ENCODE assay signal across 18 cellular contexts in the genomic region with DNA sequence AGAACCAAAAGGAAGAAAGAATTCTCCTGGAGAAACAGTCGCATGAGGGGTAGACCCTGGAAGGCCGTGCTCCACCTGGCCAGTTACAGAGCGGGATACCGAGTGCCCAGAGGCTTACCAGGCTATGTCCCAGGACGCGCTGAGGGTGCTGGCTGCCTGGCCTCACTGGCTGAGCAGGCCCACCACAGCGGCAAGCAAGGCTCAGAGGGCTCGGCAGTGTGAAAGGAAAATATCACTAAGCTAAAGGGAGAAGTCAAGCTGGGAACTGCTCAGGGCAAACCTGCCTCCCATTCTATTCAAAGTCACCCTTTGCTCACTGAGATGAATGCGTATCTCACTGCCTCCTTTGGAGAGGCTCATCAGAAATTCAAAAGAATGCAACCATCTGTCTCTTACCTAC. TPM values are rescaled to one million over a fixed set of nuclear protein-coding genes. Genes with fewer than 3 reads are reported as not detected.
DNase-seq lines count a peak whose midpoint lies in the region; ATAC-seq, FAIRE-seq and TF ChIP-seq lines count a peak whose summit lies in the region.
"Had no signal": no experiment of that assay in that cellular context is flagged by ENCODE, and none has a peak within 500 bp of the region (broad histone marks: within the 10 kb centered on the region; RNA-seq: fewer than 3 reads in every experiment).

No MANE protein-coding gene starts in this region.

- no peak overlapping the region for H3K27ac ChIP-seq in heart right ventricle
- H3K27ac ChIP-seq in kidney (ENCODE audit: low read depth in 2 of 2, low read length in 2 of 2) = no peak overlapping the region

- H3K27ac Mint-ChIP-seq in WTC11 = no peak overlapping the region
- H3K27ac Mint-ChIP-seq in stimulated activated effector memory CD8-positive, alpha-beta T cell treated with anti-CD3 and anti-CD28 coated beads, Interleukin-12 subunit alpha, Interleukin-12 subunit beta, amount 100 ng/mL, for 72 hours = peak overlapping the region; percentile 41
- H3K27ac Mint-ChIP-seq: HFFc6 had no signal

- no peaks in the 10 kb centered on the region for H3K27me3 ChIP-seq in heart right ventricle

- H3K9me3 ChIP-seq in heart right ventricle (no peaks in the 10 kb centered on the region), kidney (ENCODE audit: control insufficient read depth in 1 of 2, low read length in 2 of 2) (peaks cover 0 to 5% of the 10 kb centered on the region in 2 donors)

- no peak overlapping the region for H3K4me3 ChIP-seq in heart right ventricle
- H3K4me3 ChIP-seq in kidney (ENCODE audit: low read length in 2 of 2) = no peak overlapping the region

- peak overlapping the region; percentile 45 for H3K4me3 Mint-ChIP-seq in WTC11
- H3K4me3 Mint-ChIP-seq in stimulated activated effector memory CD8-positive, alpha-beta T cell treated with anti-CD3 and anti-CD28 coated beads, Interleukin-12 subunit alpha, Interleukin-12 subunit beta, amount 100 ng/mL, for 72 hours = no peak overlapping the region
- H3K4me3 Mint-ChIP-seq: CD8-positive, alpha-beta memory T cell; HFFc6 had no signal

- WGBS in heart right ventricle, 2 donors = 86 to 89% methylated on average over 9 of the region's 9 CpGs

- ATAC-seq in Right ventricle myocardium superior (ENCODE audit: poor library complexity) (no peak), heart right ventricle (no peak), WTC11 (no peak; the same call in none of the 2 replicates)
- ATAC-seq in stimulated activated effector memory CD8-positive, alpha-beta T cell treated with anti-CD3 and anti-CD28 coated beads, Interleukin-12 subunit alpha, Interleukin-12 subunit beta, amount 100 ng/mL, for 72 hours = no peak

- POLR2A ChIA-PET in WTC11 (lab: Charles Lee) = no interaction called here

- H3K36me3 ChIP-seq in heart right ventricle = peaks cover 0 to 84% (median 10%) of the 10 kb centered on the region in 9 donors
- H3K36me3 ChIP-seq in kidney (ENCODE audit: control insufficient read depth in 1 of 2, insufficient read depth in 2 of 2, low read length in 2 of 2) = peaks cover 5 to 18% of the 10 kb centered on the region in 2 donors

- TF ChIP-seq CTCF in heart right ventricle (IDR thresholded peaks at IDR 0.05) = no peak
- no peak for TF ChIP-seq CTCF in WTC11 (IDR thresholded peaks at IDR 0.05)
- no peak for TF ChIP-seq CTCF in kidney (IDR thresholded peaks at IDR 0.05; ENCODE audit: borderline replicate concordance, extremely low read depth, insufficient read depth)
- no peak for TF ChIP-seq CTCF in D721Med (IDR thresholded peaks at IDR 0.05; ENCODE audit: insufficient read depth, missing control alignments)

- H3K36me3 Mint-ChIP-seq in WTC11 = peaks cover 35% of the 10 kb centered on the region
- peaks cover 18% of the 10 kb centered on the region for H3K36me3 Mint-ChIP-seq in stimulated activated effector memory CD8-positive, alpha-beta T cell treated with anti-CD3 and anti-CD28 coated beads, Interleukin-12 subunit alpha, Interleukin-12 subunit beta, amount 100 ng/mL, for 72 hours

- intact Hi-C loops in Right ventricle myocardium superior (cut with DNase I) (no loop called here), heart right ventricle (cut with DNase I) (no loop called here), kidney (cut with DNase I) (loop anchor here (10.0 kb wide), 1 partner anchor 60 kb away; no protein-coding TSS in a partner anchor)

- H3K4me1 Mint-ChIP-seq in WTC11 = peaks cover 32% of the 10 kb centered on the region
- H3K4me1 Mint-ChIP-seq in stimulated activated effector memory CD8-positive, alpha-beta T cell treated with anti-CD3 and anti-CD28 coated beads, Interleukin-12 subunit alpha, Interleukin-12 subunit beta, amount 100 ng/mL, for 72 hours = no peaks in the 10 kb centered on the region
- H3K4me1 Mint-ChIP-seq: CD8-positive, alpha-beta memory T cell had no signal

- peaks cover 0 to 4% (median 0%) of the 10 kb centered on the region in 9 donors for H3K4me1 ChIP-seq in heart right ventricle
- no peaks in the 10 kb centered on the region for H3K4me1 ChIP-seq in kidney (ENCODE audit: control insufficient read depth in 1 of 2, insufficient read depth in 1 of 2, low read depth in 1 of 2, low read length in 2 of 2)

- no peaks in the 10 kb centered on the region for H3K9me3 Mint-ChIP-seq in WTC11
- no peaks in the 10 kb centered on the region for H3K9me3 Mint-ChIP-seq in stimulated activated effector memory CD8-positive, alpha-beta T cell treated with anti-CD3 and anti-CD28 coated beads, Interleukin-12 subunit alpha, Interleukin-12 subunit beta, amount 100 ng/mL, for 72 hours
- H3K9me3 Mint-ChIP-seq: CD8-positive, alpha-beta memory T cell; HFFc6 had no signal

- CTCF ChIA-PET in WTC11 (lab: Charles Lee) = interaction anchor here (1.3 to 3.0 kb wide), 2 partner anchors 31 to 145 kb away, joined by 4 to 8 read pairs; no protein-coding TSS in a partner anchor

- no peak for FAIRE-seq in kidney (lab: Jason Lieb, UNC)
- FAIRE-seq in D721Med (lab: Jason Lieb, UNC) = no peak
- FAIRE-seq: A204.1 had no signal

- no peak overlapping the region for H3K9ac ChIP-seq in kidney (ENCODE audit: low read length in 2 of 2)

- DNase-seq in Right ventricle myocardium superior (peak; percentile 18), heart right ventricle (no peak), WTC11 (ENCODE audit: low spot score) (no peak), kidney (peak; percentile 44), D721Med (ENCODE audit: insufficient read length, low spot score) (no peak)
- DNase-seq in stimulated activated effector memory CD8-positive, alpha-beta T cell treated with anti-CD3 and anti-CD28 coated beads, Interleukin-12 subunit alpha, Interleukin-12 subunit beta, amount 100 ng/mL, for 72 hours (ENCODE audit: low spot score in 2 of 2) = no peak
- no peak for DNase-seq in stimulated activated CD4-positive, alpha-beta T cell treated with anti-CD3 and anti-CD28 coated beads, Interleukin-2, amount 100 ng/mL, for 48 hours
- DNase-seq in activated naive CD4-positive, alpha-beta T cell treated with anti-CD3 and anti-CD28 coated beads, Interleukin-2, amount 50 U/mL, for 16 hours = no peak
- DNase-seq: CD8-positive, alpha-beta memory T cell; DMS79; HFFc6; NCI-H1092 treated with DMSO at 0.1 percent for 48 hours; NCI-H146; NCI-H2029 treated with DMSO at 0.1 percent for 48 hours; NCI-H510A; NCI-H774; SIG-M5 had no signal

- peaks cover 100% of the 10 kb centered on the region for H3K27me3 Mint-ChIP-seq in WTC11 (ENCODE audit: low read depth)

TF ChIP-seq in WTC11, 78 proteins besides CTCF, POLR2A, EP300 and RAD21 (continues in another document):
- TF ChIP-seq ZNF671 (CRISPR knock-in tag; IDR thresholded peaks at IDR 0.05) = no peak
- TF ChIP-seq, protein P1, sequence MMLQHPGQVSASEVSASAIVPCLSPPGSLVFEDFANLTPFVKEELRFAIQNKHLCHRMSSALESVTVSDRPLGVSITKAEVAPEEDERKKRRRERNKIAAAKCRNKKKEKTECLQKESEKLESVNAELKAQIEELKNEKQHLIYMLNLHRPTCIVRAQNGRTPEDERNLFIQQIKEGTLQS (CRISPR knock-in tag; conservative IDR thresholded peaks at IDR 0.05) = no peak
- no peak for TF ChIP-seq ZNF121 (CRISPR knock-in tag; IDR thresholded peaks at IDR 0.05)
- TF ChIP-seq, protein P2, sequence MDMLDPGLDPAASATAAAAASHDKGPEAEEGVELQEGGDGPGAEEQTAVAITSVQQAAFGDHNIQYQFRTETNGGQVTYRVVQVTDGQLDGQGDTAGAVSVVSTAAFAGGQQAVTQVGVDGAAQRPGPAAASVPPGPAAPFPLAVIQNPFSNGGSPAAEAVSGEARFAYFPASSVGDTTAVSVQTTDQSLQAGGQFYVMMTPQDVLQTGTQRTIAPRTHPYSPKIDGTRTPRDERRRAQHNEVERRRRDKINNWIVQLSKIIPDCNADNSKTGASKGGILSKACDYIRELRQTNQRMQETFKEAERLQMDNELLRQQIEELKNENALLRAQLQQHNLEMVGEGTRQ (CRISPR knock-in tag; IDR thresholded peaks at IDR 0.05) = no peak
- no peak for TF ChIP-seq ZNF416 (CRISPR knock-in tag; IDR thresholded peaks at IDR 0.05)
- TF ChIP-seq IRF2 (CRISPR knock-in tag; IDR thresholded peaks at IDR 0.05; ENCODE audit: borderline replicate concordance, low read depth) = no peak
- TF ChIP-seq, protein P3, sequence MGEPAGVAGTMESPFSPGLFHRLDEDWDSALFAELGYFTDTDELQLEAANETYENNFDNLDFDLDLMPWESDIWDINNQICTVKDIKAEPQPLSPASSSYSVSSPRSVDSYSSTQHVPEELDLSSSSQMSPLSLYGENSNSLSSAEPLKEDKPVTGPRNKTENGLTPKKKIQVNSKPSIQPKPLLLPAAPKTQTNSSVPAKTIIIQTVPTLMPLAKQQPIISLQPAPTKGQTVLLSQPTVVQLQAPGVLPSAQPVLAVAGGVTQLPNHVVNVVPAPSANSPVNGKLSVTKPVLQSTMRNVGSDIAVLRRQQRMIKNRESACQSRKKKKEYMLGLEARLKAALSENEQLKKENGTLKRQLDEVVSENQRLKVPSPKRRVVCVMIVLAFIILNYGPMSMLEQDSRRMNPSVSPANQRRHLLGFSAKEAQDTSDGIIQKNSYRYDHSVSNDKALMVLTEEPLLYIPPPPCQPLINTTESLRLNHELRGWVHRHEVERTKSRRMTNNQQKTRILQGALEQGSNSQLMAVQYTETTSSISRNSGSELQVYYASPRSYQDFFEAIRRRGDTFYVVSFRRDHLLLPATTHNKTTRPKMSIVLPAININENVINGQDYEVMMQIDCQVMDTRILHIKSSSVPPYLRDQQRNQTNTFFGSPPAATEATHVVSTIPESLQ (CRISPR knock-in tag; IDR thresholded peaks at IDR 0.05) = no peak
- TF ChIP-seq E2F1 (CRISPR knock-in tag; IDR thresholded peaks at IDR 0.05) = no peak

RNA-seq across cellular contexts. Expression of gene CCDC57, which starts 37.5 kb away (rescaled TPM):
- total RNA-seq in Right ventricle myocardium superior (8.6 TPM), heart right ventricle (10 to 100 TPM in 8 of 10 donors, 1 to 10 TPM in 2; 7.0 to 16.2 (median 10.7) TPM), WTC11 (2021) (15.1 to 20.0 TPM (median 16.9 TPM) in 3 replicates), kidney (79.4 TPM)
- polyA plus RNA-seq in heart right ventricle (10 to 100 TPM in 1 of 2 donors, 1 to 10 TPM in 1; 9.4 to 34.5 TPM), kidney (ENCODE audit: insufficient read depth, low read depth, low replicate concordance) (46.7 TPM)

RNA-seq across cellular contexts. Expression of gene SLC16A3, which starts 53.7 kb away (rescaled TPM):
- total RNA-seq in Right ventricle myocardium superior (10.0 TPM), heart right ventricle (10 to 100 TPM in 5 of 10 donors, 1 to 10 TPM in 5; 4.8 to 65.3 (median 10.1) TPM), WTC11 (2021) (28.7 to 65.3 TPM (median 58.5 TPM) in 3 replicates), kidney (85.7 TPM)
- polyA plus RNA-seq in heart right ventricle (10 to 100 TPM in 1 of 2 donors, 1 to 10 TPM in 1; 8.4 to 33.6 TPM), kidney (ENCODE audit: insufficient read depth, low read depth, low replicate concordance) (28.8 TPM)

Comparison
In these comparisons a context has a peak if more than half of its experiments do, and no peak if none do; other contexts are left out.
1. DNase-seq: peak in Right ventricle myocardium superior (single experiment) and kidney (single experiment); none in heart right ventricle (0 of 2), WTC11 (single experiment), stimulated activated effector memory CD8-positive, alpha-beta T cell treated with anti-CD3 and anti-CD28 coated beads, Interleukin-12 subunit alpha, Interleukin-12 subunit beta, amount 100 ng/mL, for 72 hours (0 of 2), D721Med (single experiment), stimulated activated CD4-positive, alpha-beta T cell treated with anti-CD3 and anti-CD28 coated beads, Interleukin-2, amount 100 ng/mL, for 48 hours (0 of 2) and activated naive CD4-positive, alpha-beta T cell treated with anti-CD3 and anti-CD28 coated beads, Interleukin-2, amount 50 U/mL, for 16 hours (single experiment).